In genomic region chr12:50400104-50400637, GRCh38 we compare ENCODE assay signal across 8 cellular contexts. TPM values are rescaled to one million over a fixed set of nuclear protein-coding genes. Genes with fewer than 3 reads are reported as not detected.
DNase-seq lines count a peak whose midpoint lies in the region; ATAC-seq and TF ChIP-seq lines count a peak whose summit lies in the region.

No MANE protein-coding gene starts in this region.

- no peak for TF ChIP-seq POLR2A in esophagus squamous epithelium (IDR thresholded peaks at IDR 0.05)

- H3K4me3 ChIP-seq in ACC112 (ENCODE audit: low read depth, low read length) = peak overlapping the region; percentile 96
- peak overlapping the region; percentile 65 for H3K4me3 ChIP-seq in RWPE2 (ENCODE audit: severe bottlenecking)
- peak overlapping the region; percentile 71 to 84 (median 82) for H3K4me3 ChIP-seq in esophagus squamous epithelium
- peak overlapping the region; percentile 96 for H3K4me3 ChIP-seq in retinal pigment epithelial cell (ENCODE audit: low read length)

- H3K79me2 ChIP-seq in ACC112 (ENCODE audit: control insufficient read depth, insufficient read depth, low read length, unreplicated experiment) = peaks cover 44% of the 10 kb centered on the region

- H3K36me3 ChIP-seq in ACC112 (ENCODE audit: insufficient read depth, low read length) = no peaks in the 10 kb centered on the region
- peaks cover 15% of the 10 kb centered on the region for H3K36me3 ChIP-seq in RWPE2 (ENCODE audit: low read depth)
- no peaks in the 10 kb centered on the region for H3K36me3 ChIP-seq in esophagus squamous epithelium

- ATAC-seq in GM21526 (IDR thresholded peaks at IDR 0.05; ENCODE audit: low FRiP score, unreplicated experiment) (peak; percentile 6), RWPE2 (ENCODE audit: low read depth) (no peak), HG03039 (IDR thresholded peaks at IDR 0.05; ENCODE audit: unreplicated experiment) (no peak), GM19463 (IDR thresholded peaks at IDR 0.05; ENCODE audit: unreplicated experiment) (no peak), HG02623 (IDR thresholded peaks at IDR 0.05; ENCODE audit: unreplicated experiment) (no peak)

- peak overlapping the region; percentile 87 for H2AFZ ChIP-seq in ACC112 (ENCODE audit: low read length, unreplicated experiment)

- no peak for DNase-seq in RWPE2 (ENCODE audit: low spot score)
- DNase-seq in esophagus squamous epithelium (lab: John Stamatoyannopoulos, UW) = no peak
- DNase-seq in retinal pigment epithelial cell (ENCODE audit: low read depth) = no peak

- no peaks in the 10 kb centered on the region for H3K9me3 ChIP-seq in RWPE2 (ENCODE audit: severe bottlenecking)
- H3K9me3 ChIP-seq in esophagus squamous epithelium = no peaks in the 10 kb centered on the region

- H3K27ac ChIP-seq in ACC112 (ENCODE audit: low read depth, low read length) (peak overlapping the region; percentile 79), RWPE2 (ENCODE audit: poor library complexity, severe bottlenecking) (peak overlapping the region; percentile 73), esophagus squamous epithelium (peak overlapping the region; percentile 93 to 96 (median 96))

- intact Hi-C loops in esophagus squamous epithelium (cut with DNase I) = no loop called here

- H3K4me1 ChIP-seq in ACC112 (ENCODE audit: control insufficient read depth, insufficient read depth, low read length, unreplicated experiment) (peaks cover 34% of the 10 kb centered on the region), RWPE2 (ENCODE audit: insufficient read depth, poor library complexity, severe bottlenecking) (peaks cover 35% of the 10 kb centered on the region), esophagus squamous epithelium (peaks cover 0 to 40% (median 24%) of the 10 kb centered on the region in 3 donors)

- 17 to 18% methylated on average over 8 of the region's 8 CpGs for WGBS in esophagus squamous epithelium, 2 donors

- no peak for TF ChIP-seq CTCF in RWPE2 (IDR thresholded peaks at IDR 0.05; ENCODE audit: poor library complexity, severe bottlenecking)
- TF ChIP-seq CTCF in esophagus squamous epithelium (IDR thresholded peaks at IDR 0.05) = no peak
- TF ChIP-seq CTCF in retinal pigment epithelial cell (conservative IDR thresholded peaks at IDR 0.05; ENCODE audit: low read depth, low read length) = no peak

- H3K27me3 ChIP-seq in ACC112 (ENCODE audit: insufficient read depth, low read length) (no peaks in the 10 kb centered on the region), RWPE2 (ENCODE audit: insufficient read depth, poor library complexity, severe bottlenecking) (no peaks in the 10 kb centered on the region), esophagus squamous epithelium (no peaks in the 10 kb centered on the region)

RNA-seq across cellular contexts. Expression of gene LARP4, which starts 0.5 kb away (rescaled TPM):
- 10 to 100 TPM; 22.7 to 36.0 (median 29.6) TPM for total RNA-seq in esophagus squamous epithelium

RNA-seq across cellular contexts. Expression of gene FAM186A, which starts 3.8 kb away (rescaled TPM):
- not detected for total RNA-seq in esophagus squamous epithelium
